8 cellular contexts compared by ENCODE assay signal in the genomic region with DNA sequence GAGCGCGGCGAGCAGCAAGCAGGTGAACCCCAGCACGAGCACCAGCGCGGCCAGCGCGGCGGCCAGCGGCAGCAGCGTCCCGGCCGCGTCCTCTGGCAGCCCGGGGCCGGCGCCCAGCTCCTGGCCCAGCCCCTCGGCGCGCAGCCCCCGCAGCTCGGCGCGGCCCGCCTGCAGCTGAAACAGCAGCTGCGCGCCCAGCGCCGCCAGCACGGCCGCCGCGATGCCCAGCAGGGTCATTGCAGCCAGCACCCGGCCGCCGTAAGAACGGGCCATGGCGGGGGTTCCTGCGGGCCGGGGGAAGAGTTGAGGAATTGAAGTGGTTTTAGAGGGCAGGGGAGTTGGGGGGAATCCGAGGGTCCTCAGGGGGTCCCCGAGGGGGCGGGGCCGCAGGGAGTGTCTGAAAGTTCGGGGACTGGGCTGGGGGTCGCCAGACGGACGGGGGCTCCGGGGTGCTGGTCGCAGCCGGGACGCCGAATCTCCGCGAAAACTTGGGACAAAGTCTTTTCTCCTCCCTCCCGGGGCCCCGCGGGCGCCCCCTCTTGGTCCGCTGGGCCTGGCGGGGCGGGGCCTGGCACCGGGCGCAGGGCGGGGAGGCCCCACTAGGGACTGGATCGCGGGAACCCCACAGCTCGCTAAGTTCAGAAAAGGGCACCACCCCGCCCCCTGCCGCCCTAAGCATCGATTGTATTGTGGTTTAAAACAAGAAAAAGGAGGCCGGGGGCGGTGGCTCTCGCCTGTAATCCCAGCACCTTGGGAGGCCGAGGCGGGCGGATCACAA. TPM values are rescaled to one million over a fixed set of nuclear protein-coding genes. Genes with fewer than 3 reads are reported as not detected.
DNase-seq lines count a peak whose midpoint lies in the region; ATAC-seq and TF ChIP-seq lines count a peak whose summit lies in the region.

A gene (minus strand): TSS at position 479 of the 778 bp plus-strand sequence. CDS start 206 bp downstream, at position 273.

- no peaks in the 10 kb centered on the region for H3K9me3 ChIP-seq in T-helper 17 cell (ENCODE audit: control insufficient read depth, low read length, poor library complexity, severe bottlenecking)

- in situ Hi-C loops in astrocyte of the spinal cord (cut with HindIII; ENCODE audit: low sequenced_read_pairs): no loop called here

- intact Hi-C loops in Right ventricle myocardium inferior (cut with DNase I) (no loop called here), cardiac septum (cut with DNase I) (no loop called here)

- H3K4me3 ChIP-seq in astrocyte of the spinal cord (ENCODE audit: low read depth, low read length): peak within 1 kb of the TSS; percentile 17

- DNase-seq in Right ventricle myocardium inferior (ENCODE audit: missing footprints) (no peak), cardiac septum (ENCODE audit: low spot score) (no peak), T-helper 17 cell (peak; percentile 45 to 49 (median 45)), astrocyte of the spinal cord (ENCODE audit: low read depth, low spot score) (no peak), immature natural killer cell (peak; percentile 24 to 35 (median 32))
- peak; percentile 44 to 58 for DNase-seq in stimulated activated CD4-positive, alpha-beta T cell treated with anti-CD3 and anti-CD28 coated beads, Interleukin-4, amount 100 ng/mL, for 4 hours
- no peak for DNase-seq in NK-92 treated with Interleukin-12 subunit alpha and Interleukin-12 subunit beta, amount 100 ng/mL, for 24 hours (lab: John Stamatoyannopoulos, UW)

- peak; percentile 47 for TF ChIP-seq CTCF in astrocyte of the spinal cord (IDR thresholded peaks at IDR 0.05; ENCODE audit: low read depth, low read length)

- H3K4me3 Mint-ChIP-seq in T-helper 17 cell (peak within 1 kb of the TSS; percentile 72), immature natural killer cell (peak within 1 kb of the TSS in 3 of 5 donors; percentile 10 to 42 (median 36))

- H3K27me3 Mint-ChIP-seq in T-helper 17 cell: peaks cover 9% of the 10 kb centered on the region
- peaks cover 5 to 14% (median 10%) of the 10 kb centered on the region in 3 donors for H3K27me3 Mint-ChIP-seq in immature natural killer cell (ENCODE audit: low read depth in 3 of 3)

- H3K4me1 Mint-ChIP-seq in T-helper 17 cell (peaks cover 8% of the 10 kb centered on the region), immature natural killer cell (peaks cover 5 to 8% of the 10 kb centered on the region in 2 donors)

- no peaks in the 10 kb centered on the region for H3K36me3 Mint-ChIP-seq in T-helper 17 cell (ENCODE audit: low read depth)
- peaks cover 0 to 3% (median 0%) of the 10 kb centered on the region in 3 donors for H3K36me3 Mint-ChIP-seq in immature natural killer cell

- peak; percentile 59 for ATAC-seq in Right ventricle myocardium inferior
- ATAC-seq in T-helper 17 cell: peak; percentile 88
- ATAC-seq in GM21515 (IDR thresholded peaks at IDR 0.05; ENCODE audit: unreplicated experiment): no peak

- no peaks in the 10 kb centered on the region for H3K9me3 Mint-ChIP-seq in immature natural killer cell

- H3K27ac Mint-ChIP-seq in T-helper 17 cell (no peak within 1 kb of the TSS), immature natural killer cell (no peak within 1 kb of the TSS)

RNA-seq across cellular contexts. Expression of the gene that starts here (rescaled TPM):
- total RNA-seq in Right ventricle myocardium inferior (not detected), cardiac septum (not detected), T-helper 17 cell (not detected)
- polyA plus RNA-seq in immature natural killer cell: under 1 TPM in 1 of 3 donors, not detected in 2; 0.24 TPM

Comparison
In these comparisons a context has a peak if more than half of its experiments do, and no peak if none do; other contexts are left out.
1. Peak in ATAC-seq in Right ventricle myocardium inferior; RNA of the gene not detected or under 1 TPM.
2. Peak in DNase-seq and ATAC-seq in T-helper 17 cell; RNA of the gene not detected or under 1 TPM.
3. Peak in DNase-seq in immature natural killer cell; RNA of the gene not detected or under 1 TPM.
4. DNase-seq: peak in stimulated activated CD4-positive, alpha-beta T cell treated with anti-CD3 and anti-CD28 coated beads, Interleukin-4, amount 100 ng/mL, for 4 hours (2 of 2); none in Right ventricle myocardium inferior (single experiment), cardiac septum (single experiment), astrocyte of the spinal cord (single experiment) and NK-92 treated with Interleukin-12 subunit alpha and Interleukin-12 subunit beta, amount 100 ng/mL, for 24 hours (single experiment).